In genomic region chr3:158105710-158106438, GRCh38 we compare ENCODE assay signal across 8 cellular contexts. TPM values are rescaled to one million over a fixed set of nuclear protein-coding genes. Genes with fewer than 3 reads are reported as not detected.
DNase-seq lines count a peak whose midpoint lies in the region; ATAC-seq and TF ChIP-seq lines count a peak whose summit lies in the region.

Gene SHOX2, minus strand, starts transcription at chr3:158106420. Its CDS starts 396 bp downstream, at chr3:158106024.

- H3K9me3 ChIP-seq in BE2C = no peaks in the 10 kb centered on the region; the same call in 1 of the 2 replicates
- no peaks in the 10 kb centered on the region for H3K9me3 ChIP-seq in mesodermal cell (ENCODE audit: control insufficient read depth, low read length)

- H3K27me3 Mint-ChIP-seq in dendritic cell treated with granulocyte-macrophage colony-stimulating factor and Interleukin-4, amounts not matched to agents 40 ng/mL and 50 ng/mL, for 4 days = peaks cover 77% of the 10 kb centered on the region

- intact Hi-C loops in dendritic cell treated with granulocyte-macrophage colony-stimulating factor and Interleukin-4, amounts not matched to agents 40 ng/mL and 50 ng/mL, for 4 days (cut with micrococcal nuclease) = no loop called here

- H3K4me3 ChIP-seq in BE2C (ENCODE audit: low read depth, low read length) = peak within 1 kb of the TSS; percentile 85
- H3K4me3 ChIP-seq in mesodermal cell (ENCODE audit: extremely low read depth, insufficient read depth, low read length, poor library complexity, severe bottlenecking) = peak within 1 kb of the TSS; percentile 34

- no peaks in the 10 kb centered on the region for H3K9me3 Mint-ChIP-seq in dendritic cell treated with granulocyte-macrophage colony-stimulating factor and Interleukin-4, amounts not matched to agents 40 ng/mL and 50 ng/mL, for 4 days

- WGBS in mesodermal cell (ENCODE audit: insufficient coverage in 2 of 2), 2 experiments = 0% methylated on average over 18 to 37 of the region's 54 CpGs

- peaks cover 29% of the 10 kb centered on the region for H3K36me3 ChIP-seq in BE2C
- no peaks in the 10 kb centered on the region for H3K36me3 ChIP-seq in mesodermal cell (ENCODE audit: control insufficient read depth, insufficient read depth, low read length)

- H3K4me3 Mint-ChIP-seq in dendritic cell treated with granulocyte-macrophage colony-stimulating factor and Interleukin-4, amounts not matched to agents 40 ng/mL and 50 ng/mL, for 4 days = peak within 1 kb of the TSS; percentile 78

- H3K4me1 Mint-ChIP-seq in dendritic cell treated with granulocyte-macrophage colony-stimulating factor and Interleukin-4, amounts not matched to agents 40 ng/mL and 50 ng/mL, for 4 days (ENCODE audit: low read depth) = peaks cover 63% of the 10 kb centered on the region

- in situ Hi-C loops in SK-MEL-5 (cut with HindIII; ENCODE audit: low pct_unique_long_range_greater_than_20kb, low sequenced_read_pairs) = no loop called here

- no peak for ATAC-seq in GM19395 (IDR thresholded peaks at IDR 0.05; ENCODE audit: unreplicated experiment)

- H3K4me1 ChIP-seq in BE2C (peaks cover 10% of the 10 kb centered on the region), mesodermal cell (ENCODE audit: control insufficient read depth, insufficient read depth, low read length, poor library complexity, severe bottlenecking) (peaks cover 5% of the 10 kb centered on the region)

- peak within 1 kb of the TSS; percentile 37 for H3K27ac Mint-ChIP-seq in dendritic cell treated with granulocyte-macrophage colony-stimulating factor and Interleukin-4, amounts not matched to agents 40 ng/mL and 50 ng/mL, for 4 days

- no peaks in the 10 kb centered on the region for H3K27me3 ChIP-seq in BE2C

- TF ChIP-seq CTCF in BE2C (IDR thresholded peaks at IDR 0.05; ENCODE audit: low read depth, low read length) = no peak

- peaks cover 10% of the 10 kb centered on the region for H3K36me3 Mint-ChIP-seq in dendritic cell treated with granulocyte-macrophage colony-stimulating factor and Interleukin-4, amounts not matched to agents 40 ng/mL and 50 ng/mL, for 4 days (ENCODE audit: low read depth)

- DNase-seq in BE2C = peak; percentile 61
- DNase-seq in GOT3 (lab: John Stamatoyannopoulos, UW) = peak; percentile 44
- peak; percentile 69 for DNase-seq in SK-MEL-5 (ENCODE audit: low read depth, low spot score)
- DNase-seq in NCI-H510A (lab: John Stamatoyannopoulos, UW) = no peak
- no peak for DNase-seq in NCI-H526 treated with DMSO at 0.1 percent for 48 hours (lab: John Stamatoyannopoulos, UW)

- no peak within 1 kb of the TSS for H3K27ac ChIP-seq in mesodermal cell (ENCODE audit: low read depth, low read length, severe bottlenecking)

RNA-seq across cellular contexts. Expression of gene SHOX2, which starts in this region (rescaled TPM):
- 60.4 TPM for polyA plus RNA-seq in BE2C (2012; ENCODE audit: insufficient read depth, insufficient read length, low read depth)
- 5.3 and 7.7 TPM in 2 replicates for total RNA-seq in SK-MEL-5 (2014; rRNA removed; shearing (Covaris generic))
- 9.1 and 11.2 TPM in 2 replicates for polyA plus RNA-seq in SK-MEL-5 (2015; cell fraction: cytosol; rRNA removed)
- 126 TPM in 2 replicates for polyA plus RNA-seq in SK-MEL-5 (2015; cell fraction: nucleus; rRNA removed)
- polyA plus RNA-seq in mesodermal cell (2013, experiment 1 of 2) = 0.29 TPM
- polyA plus RNA-seq in mesodermal cell (2013, experiment 2 of 2) = 0.30 TPM

Comparison
In these comparisons a context has a peak if more than half of its experiments do, and no peak if none do; other contexts are left out.
1. DNase-seq: peak in BE2C (single experiment), GOT3 (single experiment) and SK-MEL-5 (single experiment); none in NCI-H510A (single experiment) and NCI-H526 treated with DMSO at 0.1 percent for 48 hours (single experiment).